Comparison of ENCODE assay signal across 8 cellular contexts in genomic region chr10:56698506-56698905, GRCh38.
"Had no signal": no experiment of that assay in that cellular context is flagged by ENCODE, and none has a peak within 500 bp of the region (broad histone marks: within the 10 kb centered on the region; RNA-seq: fewer than 3 reads in every experiment).

No MANE protein-coding gene starts in this region.

- FAIRE-seq: G401.6, GM12878, GM12891, GM12892, GM18507, GM19239 had no signal

- DNase-seq: GDM1, GF-D8 had no signal

- ATAC-seq: GM12878 had no signal

- H3K4me3 ChIP-seq: GM12878 had no signal
